Comparison of ENCODE assay signal across 12 cellular contexts in genomic region chr4:138851626-138852443, GRCh38.
DNase-seq lines count a peak whose midpoint lies in the region; ATAC-seq and TF ChIP-seq lines count a peak whose summit lies in the region.
"Had no signal": no experiment of that assay in that cellular context is flagged by ENCODE, and none has a peak within 500 bp of the region (broad histone marks: within the 10 kb centered on the region; RNA-seq: fewer than 3 reads in every experiment).

No MANE protein-coding gene starts in this region.

- WGBS in prostate gland: 7% methylated on average over 15 of the region's 15 CpGs

- peak overlapping the region; percentile 73 for H3K4me3 Mint-ChIP-seq in Caco-2 (ENCODE audit: unreplicated experiment)

- no peaks in the 10 kb centered on the region for H3K4me1 ChIP-seq in Caco-2
- no peaks in the 10 kb centered on the region for H3K4me1 ChIP-seq in prostate gland (replicated peaks)

- CTCF ChIA-PET in Caco-2 (lab: Charles Lee): no interaction called here
- CTCF ChIA-PET in HEK293T (lab: Yijun Ruan, JAX): interaction anchor here (0.8 kb wide), 1 partner anchor 19 kb away, joined by 3 read pairs; no protein-coding TSS in a partner anchor

- DNase-seq in Caco-2: no peak
- DNase-seq in NCI-H1105 treated with DMSO at 0.1 percent for 48 hours (lab: John Stamatoyannopoulos, UW): peak; percentile 69
- peak; percentile 39 for DNase-seq in astrocyte of the hippocampus (ENCODE audit: low read depth, low spot score)
- DNase-seq in kidney epithelial cell (ENCODE audit: low read depth): no peak
- DNase-seq in prostate gland (ENCODE audit: low spot score): no peak
- DNase-seq in HuH-7.5 (ENCODE audit: low spot score): no peak
- no peak for DNase-seq in HEK293T (ENCODE audit: extremely low spot score)
- DNase-seq: AML-193, RPMI8226 had no signal

- no TSS peak for BruUV-seq in Caco-2 (replicated peaks; lab: Mats Ljungman, UMichigan)

- no peaks in the 10 kb centered on the region for H3K36me3 Mint-ChIP-seq in Caco-2 (ENCODE audit: insufficient read depth, unreplicated experiment)

- no peaks in the 10 kb centered on the region for H3K36me3 ChIP-seq in Caco-2 (ENCODE audit: control insufficient read depth, insufficient read depth, low read length)
- no peaks in the 10 kb centered on the region for H3K36me3 ChIP-seq in kidney epithelial cell (ENCODE audit: control insufficient read depth, insufficient read depth, low read length)
- no peaks in the 10 kb centered on the region for H3K36me3 ChIP-seq in prostate gland
- H3K36me3 ChIP-seq: gastroesophageal sphincter had no signal

- H3K9me3 ChIP-seq in Caco-2: no peaks in the 10 kb centered on the region
- no peaks in the 10 kb centered on the region for H3K9me3 ChIP-seq in prostate gland
- H3K9me3 ChIP-seq: gastroesophageal sphincter had no signal

- no peaks in the 10 kb centered on the region for H3K9me3 Mint-ChIP-seq in Caco-2 (ENCODE audit: unreplicated experiment)
- H3K9me3 Mint-ChIP-seq: activated T-helper 2 cell treated with anti-CD3 and anti-CD28 coated beads, Interferon-gamma antibody, Interleukin-2, Interleukin-4, amounts not matched to agents 10 μg/mL and 5 μg/mL and 100 μg/mL, durations not matched to agents 14 hours and 24 hours and 36 hours had no signal

- no peaks in the 10 kb centered on the region for H3K27me3 ChIP-seq in Caco-2 (replicated peaks; ENCODE audit: control insufficient read depth, insufficient read depth, low read length)
- H3K27me3 ChIP-seq in kidney epithelial cell (ENCODE audit: control insufficient read depth, insufficient read depth, low read length): no peaks in the 10 kb centered on the region
- no peaks in the 10 kb centered on the region for H3K27me3 ChIP-seq in prostate gland (replicated peaks; ENCODE audit: insufficient read depth)

- no peaks in the 10 kb centered on the region for H3K27me3 Mint-ChIP-seq in Caco-2 (ENCODE audit: insufficient read depth, unreplicated experiment)

- POLR2A ChIA-PET in Caco-2 (lab: Charles Lee) (no interaction called here), HEK293T (lab: Yijun Ruan, JAX) (no interaction called here)

- no peak overlapping the region for H3K27ac Mint-ChIP-seq in Caco-2 (ENCODE audit: unreplicated experiment)
- H3K27ac Mint-ChIP-seq: activated T-helper 2 cell treated with anti-CD3 and anti-CD28 coated beads, Interferon-gamma antibody, Interleukin-2, Interleukin-4, amounts not matched to agents 10 μg/mL and 5 μg/mL and 100 μg/mL, durations not matched to agents 14 hours and 24 hours and 36 hours had no signal

- H3K4me3 ChIP-seq in Caco-2 (ENCODE audit: low read depth, low read length) (peak overlapping the region; percentile 20), kidney epithelial cell (ENCODE audit: low read depth, low read length) (peak overlapping the region; percentile 13), prostate gland (no peak overlapping the region)
- H3K4me3 ChIP-seq: gastroesophageal sphincter had no signal

- intact Hi-C loops in Caco-2 (cut with micrococcal nuclease; ENCODE audit: unreplicated experiment): no loop called here
- intact Hi-C loops in prostate gland (cut with DNase I): no loop called here

- TF ChIP-seq CTCF in Caco-2 (IDR thresholded peaks at IDR 0.05; ENCODE audit: insufficient read depth in 1 of 2, low read depth in 1 of 2, low read length in 1 of 2, severe bottlenecking in 1 of 2, unreplicated experiment in 1 of 2): no peak
- no peak for TF ChIP-seq CTCF in kidney epithelial cell (IDR thresholded peaks at IDR 0.05; ENCODE audit: insufficient read depth, low read length, poor library complexity, severe bottlenecking)
- TF ChIP-seq CTCF in prostate gland (IDR thresholded peaks at IDR 0.05): no peak

- ATAC-seq in GM19467 (IDR thresholded peaks at IDR 0.05; ENCODE audit: unreplicated experiment): no peak
- ATAC-seq: gastroesophageal sphincter had no signal

- TF ChIP-seq POLR2A in prostate gland (IDR thresholded peaks at IDR 0.05): no peak

- no peak overlapping the region for H3K27ac ChIP-seq in prostate gland
- H3K27ac ChIP-seq: gastroesophageal sphincter had no signal

- peaks cover 11% of the 10 kb centered on the region for H3K4me1 Mint-ChIP-seq in Caco-2 (ENCODE audit: low read depth, unreplicated experiment)

TF ChIP-seq in HEK293T, 16 proteins besides CTCF, POLR2A, EP300 and RAD21:
- no peak for TF ChIP-seq FOXA1 (IDR thresholded peaks at IDR 0.05)
- TF ChIP-seq ELF4 (IDR thresholded peaks at IDR 0.05): no peak
- no peak for TF ChIP-seq ZNF384 (IDR thresholded peaks at IDR 0.05)
- no peak for TF ChIP-seq HDGF (IDR thresholded peaks at IDR 0.05; ENCODE audit: borderline replicate concordance)
- TF ChIP-seq CTBP1 (IDR thresholded peaks at IDR 0.05; ENCODE audit: borderline replicate concordance): no peak
- no peak for TF ChIP-seq LEF1 (IDR thresholded peaks at IDR 0.05; ENCODE audit: borderline replicate concordance)
- no peak for TF ChIP-seq L3MBTL2 (conservative IDR thresholded peaks at IDR 0.05)
- TF ChIP-seq, protein P1, sequence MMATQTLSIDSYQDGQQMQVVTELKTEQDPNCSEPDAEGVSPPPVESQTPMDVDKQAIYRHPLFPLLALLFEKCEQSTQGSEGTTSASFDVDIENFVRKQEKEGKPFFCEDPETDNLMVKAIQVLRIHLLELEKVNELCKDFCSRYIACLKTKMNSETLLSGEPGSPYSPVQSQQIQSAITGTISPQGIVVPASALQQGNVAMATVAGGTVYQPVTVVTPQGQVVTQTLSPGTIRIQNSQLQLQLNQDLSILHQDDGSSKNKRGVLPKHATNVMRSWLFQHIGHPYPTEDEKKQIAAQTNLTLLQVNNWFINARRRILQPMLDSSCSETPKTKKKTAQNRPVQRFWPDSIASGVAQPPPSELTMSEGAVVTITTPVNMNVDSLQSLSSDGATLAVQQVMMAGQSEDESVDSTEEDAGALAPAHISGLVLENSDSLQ (IDR thresholded peaks at IDR 0.05): no peak
- TF ChIP-seq TARDBP (IDR thresholded peaks at IDR 0.05): no peak
- TF ChIP-seq BHLHE40 (IDR thresholded peaks at IDR 0.05; ENCODE audit: borderline replicate concordance): no peak
- no peak for TF ChIP-seq SP1 (IDR thresholded peaks at IDR 0.05)
- TF ChIP-seq NFRKB (IDR thresholded peaks at IDR 0.05): no peak
- no peak for TF ChIP-seq FOXM1 (IDR thresholded peaks at IDR 0.05; ENCODE audit: borderline replicate concordance)
- TF ChIP-seq ARNT (IDR thresholded peaks at IDR 0.05): no peak
- no peak for TF ChIP-seq FOXK2 (IDR thresholded peaks at IDR 0.05)
- TF ChIP-seq SUZ12 (IDR thresholded peaks at IDR 0.05): no peak

Comparison
In these comparisons a context has a peak if more than half of its experiments do, and no peak if none do; other contexts are left out.
1. DNase-seq: peak in NCI-H1105 treated with DMSO at 0.1 percent for 48 hours (single experiment) and astrocyte of the hippocampus (single experiment); none in Caco-2 (0 of 2), kidney epithelial cell (single experiment), prostate gland (single experiment), HuH-7.5 (single experiment) and HEK293T (single experiment).
2. H3K4me3 ChIP-seq: peak in Caco-2 (single experiment) and kidney epithelial cell (single experiment); none in prostate gland (0 of 2).